Comparison of ENCODE assay signal across 8 cellular contexts in the genomic region with DNA sequence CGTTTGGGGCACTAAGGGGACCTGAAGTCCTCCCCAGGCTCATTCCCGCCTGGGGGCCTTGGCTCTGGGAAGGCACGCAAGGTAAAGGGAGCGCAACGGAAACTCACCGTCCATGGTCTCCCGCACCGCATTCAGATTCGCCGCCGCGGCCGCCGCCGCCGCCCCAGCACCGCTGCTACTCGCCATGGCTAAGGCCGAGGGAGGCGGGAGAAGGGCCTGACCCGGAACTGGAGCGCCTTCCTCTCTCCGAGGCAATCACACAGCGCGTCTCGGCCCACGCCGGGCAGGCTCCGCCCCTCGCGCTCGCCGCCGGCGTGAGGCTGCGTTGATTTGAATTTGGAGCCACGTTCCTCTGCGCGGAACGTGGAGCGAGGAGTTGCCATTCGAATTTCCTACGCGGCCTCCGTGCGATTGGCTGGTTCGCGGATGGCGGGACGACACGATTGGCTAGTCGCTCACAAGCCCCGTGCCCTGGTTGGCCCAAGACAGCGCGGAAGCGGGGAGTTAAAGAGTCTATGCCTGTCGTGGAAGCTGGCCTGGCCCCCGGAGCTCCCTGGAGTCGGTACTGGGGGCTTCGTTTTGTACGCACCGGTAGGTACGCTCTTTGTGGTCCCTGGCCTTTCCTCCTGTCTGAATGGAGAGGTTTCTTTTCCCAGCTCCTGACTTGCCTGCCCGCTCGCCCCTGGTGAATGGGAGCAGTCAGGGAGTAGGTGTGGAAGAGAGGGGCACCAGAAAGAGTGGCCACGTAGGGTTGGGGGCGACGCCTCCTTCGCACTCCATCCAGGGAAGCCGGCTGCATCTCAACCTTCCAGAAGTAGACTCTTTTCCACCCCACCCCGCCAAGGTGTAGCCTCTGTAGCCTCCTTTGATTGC. TPM values are rescaled to one million over a fixed set of nuclear protein-coding genes. Genes with fewer than 3 reads are reported as not detected.
DNase-seq lines count a peak whose midpoint lies in the region; ATAC-seq and TF ChIP-seq lines count a peak whose summit lies in the region.

A gene (plus strand): TSS at position 507 of the 873 bp plus-strand sequence. CDS start 1,018 bp downstream, outside the sequence.
A gene with protein sequence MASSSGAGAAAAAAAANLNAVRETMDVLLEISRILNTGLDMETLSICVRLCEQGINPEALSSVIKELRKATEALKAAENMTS (minus strand): TSS at position 213 of the 873 bp plus-strand sequence. CDS start 27 bp downstream, at position 186.

- H3K36me3 Mint-ChIP-seq in T-helper 1 cell treated with Interleukin-12 subunit alpha and Interleukin-12 subunit beta and Interleukin-4 antibody, amounts not matched to agents 30 μg/mL and 1 μg/mL, for 36 hours (ENCODE audit: low read depth) = peaks cover 23% of the 10 kb centered on the region

- no peaks in the 10 kb centered on the region for H3K9me3 Mint-ChIP-seq in T-helper 1 cell treated with Interleukin-12 subunit alpha and Interleukin-12 subunit beta and Interleukin-4 antibody, amounts not matched to agents 30 μg/mL and 1 μg/mL, for 36 hours

- H3K27ac ChIP-seq in heart right ventricle = peak within 1 kb of the TSS in 9 of 10 donors; percentile 32 to 88 (median 63)
- peak within 1 kb of the TSS; percentile 78 for H3K27ac ChIP-seq in upper lobe of right lung

- ATAC-seq in GM18499 (IDR thresholded peaks at IDR 0.05; ENCODE audit: insufficient read depth, unreplicated experiment) (peak; percentile 93), HG02938 (IDR thresholded peaks at IDR 0.05; ENCODE audit: unreplicated experiment) (peak; percentile 94), heart right ventricle (peak; percentile 99 to 100 (median 99)), upper lobe of right lung (peak; percentile 99)

- TF ChIP-seq CTCF in heart right ventricle (IDR thresholded peaks at IDR 0.05) = no peak
- no peak for TF ChIP-seq CTCF in upper lobe of right lung (IDR thresholded peaks at IDR 0.05)

- peak within 1 kb of the TSS; percentile 87 for H3K27ac Mint-ChIP-seq in T-helper 1 cell treated with Interleukin-12 subunit alpha and Interleukin-12 subunit beta and Interleukin-4 antibody, amounts not matched to agents 30 μg/mL and 1 μg/mL, for 36 hours

- peaks cover 47% of the 10 kb centered on the region for H3K4me1 Mint-ChIP-seq in T-helper 1 cell treated with Interleukin-12 subunit alpha and Interleukin-12 subunit beta and Interleukin-4 antibody, amounts not matched to agents 30 μg/mL and 1 μg/mL, for 36 hours (ENCODE audit: low read depth)

- H3K36me3 ChIP-seq in heart right ventricle (peaks cover 0 to 18% (median 0%) of the 10 kb centered on the region in 9 donors), upper lobe of right lung (no peaks in the 10 kb centered on the region)

- peak; percentile 96 for DNase-seq in NCI-H1694 treated with DMSO at 0.1 percent for 48 hours (lab: John Stamatoyannopoulos, UW)
- peak; percentile 96 for DNase-seq in amniotic stem cell (lab: John Stamatoyannopoulos, UW)
- DNase-seq in heart right ventricle = peak; percentile 95
- peak; percentile 85 to 99 (median 93) for DNase-seq in posterior cingulate gyrus
- DNase-seq in upper lobe of right lung = peak; percentile 98

- peak within 1 kb of the TSS; percentile 96 for H3K4me3 Mint-ChIP-seq in T-helper 1 cell treated with Interleukin-12 subunit alpha and Interleukin-12 subunit beta and Interleukin-4 antibody, amounts not matched to agents 30 μg/mL and 1 μg/mL, for 36 hours

- no peaks in the 10 kb centered on the region for H3K27me3 ChIP-seq in heart right ventricle
- no peaks in the 10 kb centered on the region for H3K27me3 ChIP-seq in upper lobe of right lung

- H3K27me3 Mint-ChIP-seq in T-helper 1 cell treated with Interleukin-12 subunit alpha and Interleukin-12 subunit beta and Interleukin-4 antibody, amounts not matched to agents 30 μg/mL and 1 μg/mL, for 36 hours (ENCODE audit: low read depth) = no peaks in the 10 kb centered on the region

- H3K9me3 ChIP-seq in heart right ventricle (no peaks in the 10 kb centered on the region), upper lobe of right lung (no peaks in the 10 kb centered on the region)

- intact Hi-C loops in heart right ventricle (cut with DNase I) = loop anchor here in 5 of 10 donors (2.0 to 10.0 kb wide), 3 partner anchors 53 to 57 kb away; a partner anchor contains a TSS
- intact Hi-C loops in posterior cingulate gyrus (cut with DNase I) = loop anchor here (2.0 kb wide), 1 partner anchor 55 kb away; a partner anchor contains a TSS
- intact Hi-C loops in upper lobe of right lung (cut with DNase I) = no loop called here

- peaks cover 0 to 39% (median 20%) of the 10 kb centered on the region in 9 donors for H3K4me1 ChIP-seq in heart right ventricle
- peaks cover 10% of the 10 kb centered on the region for H3K4me1 ChIP-seq in upper lobe of right lung

- 0% methylated on average over 69 to 71 of the region's 71 CpGs for WGBS in heart right ventricle, 2 donors

- H3K4me3 ChIP-seq in heart right ventricle (peak within 1 kb of the TSS; percentile 65 to 96 (median 80)), upper lobe of right lung (peak within 1 kb of the TSS; percentile 97)

RNA-seq across cellular contexts. Expression of the first gene that starts in this region (rescaled TPM):
- 1 to 10 TPM in 4 of 10 donors, under 1 TPM in 6; 0.42 to 1.6 (median 0.91) TPM for total RNA-seq in heart right ventricle
- under 1 TPM; 0.88 to 0.93 TPM for polyA plus RNA-seq in heart right ventricle
- total RNA-seq in upper lobe of right lung = 3.0 TPM

RNA-seq across cellular contexts. Expression of the second gene that starts in this region (rescaled TPM):
- total RNA-seq in heart right ventricle (1 to 10 TPM; 5.8 to 9.6 (median 6.6) TPM), upper lobe of right lung (8.3 TPM)
- polyA plus RNA-seq in heart right ventricle = 1 to 10 TPM; 6.4 to 7.0 TPM

Comparison
In these comparisons a context has a peak if more than half of its experiments do, and no peak if none do; other contexts are left out.
1. Peak in every context shown above with its lines: DNase-seq, ATAC-seq, H3K4me3 ChIP-seq and H3K27ac ChIP-seq.